ENCODE assay signal across 19 cellular contexts in the genomic region with DNA sequence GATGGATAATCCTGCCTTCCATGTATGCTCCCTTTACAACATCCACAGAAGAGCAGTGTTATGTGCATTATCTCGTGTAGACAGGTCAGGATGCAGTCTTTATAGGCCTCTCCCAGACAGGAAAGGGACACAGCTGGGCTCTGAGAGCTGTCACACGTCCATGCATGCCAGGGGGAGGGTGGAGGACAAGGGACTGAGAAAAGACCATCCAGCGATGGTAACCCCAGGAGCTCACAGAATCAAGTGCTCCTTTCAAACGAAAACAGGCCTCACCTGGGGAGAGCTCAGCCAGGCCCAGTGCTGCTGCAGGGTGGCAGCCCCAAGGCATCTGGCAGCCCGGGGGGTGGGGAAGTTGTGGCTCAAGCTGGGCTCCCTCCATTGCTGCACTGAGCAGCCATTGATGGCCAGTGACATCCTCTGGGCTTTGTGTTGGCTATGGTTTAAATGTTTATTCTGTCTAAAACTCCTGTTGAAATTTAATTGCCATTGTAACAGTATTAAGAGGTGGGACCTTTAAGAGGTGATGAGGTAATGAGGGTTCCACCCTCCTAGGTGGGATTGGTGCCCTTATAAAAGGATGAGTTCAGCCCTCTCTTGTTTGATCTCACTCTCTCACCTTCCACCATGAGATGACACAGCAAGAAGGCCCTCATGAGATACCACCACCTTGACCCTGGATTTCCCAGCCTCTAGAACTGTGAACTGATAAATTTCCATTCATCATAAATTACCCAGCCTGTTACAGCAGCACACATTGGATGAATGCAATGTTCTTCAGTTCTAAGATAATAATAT.
"Had no signal": no experiment of that assay in that cellular context is flagged by ENCODE, and none has a peak within 500 bp of the region (broad histone marks: within the 10 kb centered on the region; RNA-seq: fewer than 3 reads in every experiment).

No MANE protein-coding gene starts in this region.

- H3K27ac ChIP-seq: colonic mucosa, neural progenitor cell, thoracic aorta had no signal

- H3K27ac Mint-ChIP-seq: activated naive CD8-positive, alpha-beta T cell treated with anti-CD3 and anti-CD28 coated beads, Interleukin-2, amount 10 ng/mL, durations not matched to agents 7 days and 5 days; neural progenitor cell; type B pancreatic cell had no signal

- H3K4me3 Mint-ChIP-seq: activated naive CD8-positive, alpha-beta T cell treated with anti-CD3 and anti-CD28 coated beads, Interleukin-2, amount 10 ng/mL, durations not matched to agents 7 days and 5 days; activated T-cell treated with anti-CD3 and anti-CD28 coated beads, Interleukin-2, amount 50 U/mL, for 4 hours; naive B cell; neural progenitor cell; type B pancreatic cell had no signal

- H3K9ac ChIP-seq: neural progenitor cell had no signal

- H3K36me3 Mint-ChIP-seq: activated naive CD8-positive, alpha-beta T cell treated with anti-CD3 and anti-CD28 coated beads, Interleukin-2, amount 10 ng/mL, durations not matched to agents 7 days and 5 days; naive B cell had no signal

- H3K4me3 ChIP-seq: colonic mucosa, mucosa of descending colon, neural progenitor cell, thoracic aorta had no signal

- H3K27me3 ChIP-seq: colonic mucosa, neural progenitor cell had no signal

- H3K36me3 ChIP-seq: colonic mucosa, neural progenitor cell had no signal

- DNase-seq: activated CD8-positive, alpha-beta memory T cell treated with anti-CD3 and anti-CD28 coated beads, Interleukin-2, amount 50 U/mL, for 48 hours; activated naive CD4-positive, alpha-beta T cell treated with Interleukin-2 at 50 U/mL for 16 hours; activated naive CD8-positive, alpha-beta T cell treated with anti-CD3 and anti-CD28 coated beads, Interleukin-2, amount 10 ng/mL, durations not matched to agents 7 days and 5 days; activated T-cell treated with anti-CD3 and anti-CD28 coated beads, Interleukin-2, amount 50 U/mL, for 4 hours; amygdala; colonic mucosa; erythroblast; foreskin fibroblast; mesenchymal stem cell; mucosa of descending colon; naive B cell; posterior cingulate gyrus; stimulated activated CD4-positive, alpha-beta T cell treated with anti-CD3 and anti-CD28 coated beads, Interleukin-2, amount 100 ng/mL, for 48 hours; stimulated activated CD8-positive, alpha-beta memory T cell treated with anti-CD3 and anti-CD28 coated beads, Interleukin-4, amount 100 ng/mL, for 48 hours; stimulated activated naive CD4-positive, alpha-beta T cell had no signal

- H3K9me3 ChIP-seq: colonic mucosa, mucosa of descending colon, thoracic aorta had no signal

- ATAC-seq: activated T-cell treated with anti-CD3 and anti-CD28 coated beads, Interleukin-2, amount 50 U/mL, for 4 hours; mucosa of descending colon; SK-N-SH treated with all-trans-retinoic acid at 6 μM for 48 hours had no signal

- H3K9me3 Mint-ChIP-seq: activated naive CD8-positive, alpha-beta T cell treated with anti-CD3 and anti-CD28 coated beads, Interleukin-2, amount 10 ng/mL, durations not matched to agents 7 days and 5 days; activated T-cell treated with anti-CD3 and anti-CD28 coated beads, Interleukin-2, amount 50 U/mL, for 4 hours; naive B cell; neural progenitor cell; type B pancreatic cell had no signal

- H3K4me1 ChIP-seq: colonic mucosa had no signal

- H3K4me2 ChIP-seq: neural progenitor cell had no signal
